Comparison of ENCODE assay signal across 3 cellular contexts in the genomic region with DNA sequence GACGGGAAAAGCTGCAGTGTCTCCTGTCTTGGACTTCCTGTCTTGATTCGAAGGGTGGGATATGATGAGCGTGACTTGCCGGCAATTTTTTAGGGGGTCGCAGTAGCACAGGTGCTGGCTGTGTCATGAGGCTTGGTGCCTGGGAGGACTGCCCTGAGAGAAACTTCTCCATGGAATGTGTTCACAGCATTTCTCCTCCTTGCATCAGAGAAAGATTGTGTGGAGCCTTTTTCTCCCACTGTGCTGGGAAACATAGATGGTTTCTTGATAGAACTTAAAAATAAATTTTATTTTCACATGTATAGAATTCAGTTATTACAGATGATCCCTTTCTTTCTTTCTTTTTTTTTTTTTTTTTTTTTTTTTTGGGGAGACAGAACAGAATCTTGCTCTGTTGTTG.
TF ChIP-seq lines count a peak whose summit lies in the region.

No MANE protein-coding gene starts in this region.

TF ChIP-seq in SK-N-SH treated with all-trans-retinoic acid at 6 μM for 48 hours, 23 proteins besides CTCF, POLR2A, EP300 and RAD21 (continued from another document and continues in another):
- TF ChIP-seq, protein P1, sequence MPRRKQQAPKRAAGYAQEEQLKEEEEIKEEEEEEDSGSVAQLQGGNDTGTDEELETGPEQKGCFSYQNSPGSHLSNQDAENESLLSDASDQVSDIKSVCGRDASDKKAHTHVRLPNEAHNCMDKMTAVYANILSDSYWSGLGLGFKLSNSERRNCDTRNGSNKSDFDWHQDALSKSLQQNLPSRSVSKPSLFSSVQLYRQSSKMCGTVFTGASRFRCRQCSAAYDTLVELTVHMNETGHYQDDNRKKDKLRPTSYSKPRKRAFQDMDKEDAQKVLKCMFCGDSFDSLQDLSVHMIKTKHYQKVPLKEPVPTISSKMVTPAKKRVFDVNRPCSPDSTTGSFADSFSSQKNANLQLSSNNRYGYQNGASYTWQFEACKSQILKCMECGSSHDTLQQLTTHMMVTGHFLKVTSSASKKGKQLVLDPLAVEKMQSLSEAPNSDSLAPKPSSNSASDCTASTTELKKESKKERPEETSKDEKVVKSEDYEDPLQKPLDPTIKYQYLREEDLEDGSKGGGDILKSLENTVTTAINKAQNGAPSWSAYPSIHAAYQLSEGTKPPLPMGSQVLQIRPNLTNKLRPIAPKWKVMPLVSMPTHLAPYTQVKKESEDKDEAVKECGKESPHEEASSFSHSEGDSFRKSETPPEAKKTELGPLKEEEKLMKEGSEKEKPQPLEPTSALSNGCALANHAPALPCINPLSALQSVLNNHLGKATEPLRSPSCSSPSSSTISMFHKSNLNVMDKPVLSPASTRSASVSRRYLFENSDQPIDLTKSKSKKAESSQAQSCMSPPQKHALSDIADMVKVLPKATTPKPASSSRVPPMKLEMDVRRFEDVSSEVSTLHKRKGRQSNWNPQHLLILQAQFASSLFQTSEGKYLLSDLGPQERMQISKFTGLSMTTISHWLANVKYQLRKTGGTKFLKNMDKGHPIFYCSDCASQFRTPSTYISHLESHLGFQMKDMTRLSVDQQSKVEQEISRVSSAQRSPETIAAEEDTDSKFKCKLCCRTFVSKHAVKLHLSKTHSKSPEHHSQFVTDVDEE (CRISPR knock-in tag; IDR thresholded peaks at IDR 0.05): no peak
- TF ChIP-seq GLIS3 (CRISPR knock-in tag; IDR thresholded peaks at IDR 0.05) (no peak), ESRRG (CRISPR knock-in tag; IDR thresholded peaks at IDR 0.05) (no peak), ZNF565 (CRISPR knock-in tag; conservative IDR thresholded peaks at IDR 0.05; ENCODE audit: low read depth) (no peak), PPARA (CRISPR knock-in tag; IDR thresholded peaks at IDR 0.05; ENCODE audit: borderline replicate concordance) (no peak), ZC3H10 (CRISPR knock-in tag; IDR thresholded peaks at IDR 0.05) (no peak), TOX (CRISPR knock-in tag; IDR thresholded peaks at IDR 0.05; ENCODE audit: borderline replicate concordance) (no peak), BACH2 (CRISPR knock-in tag; IDR thresholded peaks at IDR 0.05; ENCODE audit: borderline replicate concordance) (no peak)
- TF ChIP-seq, protein P2, sequence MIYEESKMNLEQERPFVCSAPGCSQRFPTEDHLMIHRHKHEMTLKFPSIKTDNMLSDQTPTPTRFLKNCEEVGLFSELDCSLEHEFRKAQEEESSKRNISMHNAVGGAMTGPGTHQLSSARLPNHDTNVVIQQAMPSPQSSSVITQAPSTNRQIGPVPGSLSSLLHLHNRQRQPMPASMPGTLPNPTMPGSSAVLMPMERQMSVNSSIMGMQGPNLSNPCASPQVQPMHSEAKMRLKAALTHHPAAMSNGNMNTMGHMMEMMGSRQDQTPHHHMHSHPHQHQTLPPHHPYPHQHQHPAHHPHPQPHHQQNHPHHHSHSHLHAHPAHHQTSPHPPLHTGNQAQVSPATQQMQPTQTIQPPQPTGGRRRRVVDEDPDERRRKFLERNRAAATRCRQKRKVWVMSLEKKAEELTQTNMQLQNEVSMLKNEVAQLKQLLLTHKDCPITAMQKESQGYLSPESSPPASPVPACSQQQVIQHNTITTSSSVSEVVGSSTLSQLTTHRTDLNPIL (CRISPR knock-in tag; IDR thresholded peaks at IDR 0.05; ENCODE audit: low read depth): no peak
- TF ChIP-seq, protein P3, sequence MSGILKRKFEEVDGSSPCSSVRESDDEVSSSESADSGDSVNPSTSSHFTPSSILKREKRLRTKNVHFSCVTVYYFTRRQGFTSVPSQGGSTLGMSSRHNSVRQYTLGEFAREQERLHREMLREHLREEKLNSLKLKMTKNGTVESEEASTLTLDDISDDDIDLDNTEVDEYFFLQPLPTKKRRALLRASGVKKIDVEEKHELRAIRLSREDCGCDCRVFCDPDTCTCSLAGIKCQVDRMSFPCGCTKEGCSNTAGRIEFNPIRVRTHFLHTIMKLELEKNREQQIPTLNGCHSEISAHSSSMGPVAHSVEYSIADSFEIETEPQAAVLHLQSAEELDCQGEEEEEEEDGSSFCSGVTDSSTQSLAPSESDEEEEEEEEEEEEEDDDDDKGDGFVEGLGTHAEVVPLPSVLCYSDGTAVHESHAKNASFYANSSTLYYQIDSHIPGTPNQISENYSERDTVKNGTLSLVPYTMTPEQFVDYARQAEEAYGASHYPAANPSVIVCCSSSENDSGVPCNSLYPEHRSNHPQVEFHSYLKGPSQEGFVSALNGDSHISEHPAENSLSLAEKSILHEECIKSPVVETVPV (CRISPR knock-in tag; IDR thresholded peaks at IDR 0.05): no peak

TF ChIP-seq in SK-N-SH, 30 proteins besides CTCF, POLR2A, EP300 and RAD21 (continued from another document and continues in another):
- TF ChIP-seq, protein P4, sequence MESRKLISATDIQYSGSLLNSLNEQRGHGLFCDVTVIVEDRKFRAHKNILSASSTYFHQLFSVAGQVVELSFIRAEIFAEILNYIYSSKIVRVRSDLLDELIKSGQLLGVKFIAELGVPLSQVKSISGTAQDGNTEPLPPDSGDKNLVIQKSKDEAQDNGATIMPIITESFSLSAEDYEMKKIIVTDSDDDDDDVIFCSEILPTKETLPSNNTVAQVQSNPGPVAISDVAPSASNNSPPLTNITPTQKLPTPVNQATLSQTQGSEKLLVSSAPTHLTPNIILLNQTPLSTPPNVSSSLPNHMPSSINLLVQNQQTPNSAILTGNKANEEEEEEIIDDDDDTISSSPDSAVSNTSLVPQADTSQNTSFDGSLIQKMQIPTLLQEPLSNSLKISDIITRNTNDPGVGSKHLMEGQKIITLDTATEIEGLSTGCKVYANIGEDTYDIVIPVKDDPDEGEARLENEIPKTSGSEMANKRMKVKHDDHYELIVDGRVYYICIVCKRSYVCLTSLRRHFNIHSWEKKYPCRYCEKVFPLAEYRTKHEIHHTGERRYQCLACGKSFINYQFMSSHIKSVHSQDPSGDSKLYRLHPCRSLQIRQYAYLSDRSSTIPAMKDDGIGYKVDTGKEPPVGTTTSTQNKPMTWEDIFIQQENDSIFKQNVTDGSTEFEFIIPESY (IDR thresholded peaks at IDR 0.05; ENCODE audit: borderline replicate concordance, low read depth): no peak
- no peak for TF ChIP-seq RXRA (IDR thresholded peaks at IDR 0.05; ENCODE audit: borderline replicate concordance, low read depth)
- no peak for TF ChIP-seq YY1 (IDR thresholded peaks at IDR 0.05; ENCODE audit: low read depth)
- TF ChIP-seq FOXJ3 (CRISPR knock-in tag; IDR thresholded peaks at IDR 0.05): no peak
- no peak for TF ChIP-seq TCF12 (IDR thresholded peaks at IDR 0.05)
- TF ChIP-seq SMC3 (IDR thresholded peaks at IDR 0.05; ENCODE audit: low read depth, low read length): no peak
- TF ChIP-seq, protein P5, sequence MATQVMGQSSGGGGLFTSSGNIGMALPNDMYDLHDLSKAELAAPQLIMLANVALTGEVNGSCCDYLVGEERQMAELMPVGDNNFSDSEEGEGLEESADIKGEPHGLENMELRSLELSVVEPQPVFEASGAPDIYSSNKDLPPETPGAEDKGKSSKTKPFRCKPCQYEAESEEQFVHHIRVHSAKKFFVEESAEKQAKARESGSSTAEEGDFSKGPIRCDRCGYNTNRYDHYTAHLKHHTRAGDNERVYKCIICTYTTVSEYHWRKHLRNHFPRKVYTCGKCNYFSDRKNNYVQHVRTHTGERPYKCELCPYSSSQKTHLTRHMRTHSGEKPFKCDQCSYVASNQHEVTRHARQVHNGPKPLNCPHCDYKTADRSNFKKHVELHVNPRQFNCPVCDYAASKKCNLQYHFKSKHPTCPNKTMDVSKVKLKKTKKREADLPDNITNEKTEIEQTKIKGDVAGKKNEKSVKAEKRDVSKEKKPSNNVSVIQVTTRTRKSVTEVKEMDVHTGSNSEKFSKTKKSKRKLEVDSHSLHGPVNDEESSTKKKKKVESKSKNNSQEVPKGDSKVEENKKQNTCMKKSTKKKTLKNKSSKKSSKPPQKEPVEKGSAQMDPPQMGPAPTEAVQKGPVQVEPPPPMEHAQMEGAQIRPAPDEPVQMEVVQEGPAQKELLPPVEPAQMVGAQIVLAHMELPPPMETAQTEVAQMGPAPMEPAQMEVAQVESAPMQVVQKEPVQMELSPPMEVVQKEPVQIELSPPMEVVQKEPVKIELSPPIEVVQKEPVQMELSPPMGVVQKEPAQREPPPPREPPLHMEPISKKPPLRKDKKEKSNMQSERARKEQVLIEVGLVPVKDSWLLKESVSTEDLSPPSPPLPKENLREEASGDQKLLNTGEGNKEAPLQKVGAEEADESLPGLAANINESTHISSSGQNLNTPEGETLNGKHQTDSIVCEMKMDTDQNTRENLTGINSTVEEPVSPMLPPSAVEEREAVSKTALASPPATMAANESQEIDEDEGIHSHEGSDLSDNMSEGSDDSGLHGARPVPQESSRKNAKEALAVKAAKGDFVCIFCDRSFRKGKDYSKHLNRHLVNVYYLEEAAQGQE (IDR thresholded peaks at IDR 0.05; ENCODE audit: low read depth, low read length): no peak
- no peak for TF ChIP-seq SIN3A (IDR thresholded peaks at IDR 0.05; ENCODE audit: borderline replicate concordance, low read depth, low read length)
- TF ChIP-seq MEF2A (IDR thresholded peaks at IDR 0.05; ENCODE audit: borderline replicate concordance, low read depth): no peak
- TF ChIP-seq, protein P6, sequence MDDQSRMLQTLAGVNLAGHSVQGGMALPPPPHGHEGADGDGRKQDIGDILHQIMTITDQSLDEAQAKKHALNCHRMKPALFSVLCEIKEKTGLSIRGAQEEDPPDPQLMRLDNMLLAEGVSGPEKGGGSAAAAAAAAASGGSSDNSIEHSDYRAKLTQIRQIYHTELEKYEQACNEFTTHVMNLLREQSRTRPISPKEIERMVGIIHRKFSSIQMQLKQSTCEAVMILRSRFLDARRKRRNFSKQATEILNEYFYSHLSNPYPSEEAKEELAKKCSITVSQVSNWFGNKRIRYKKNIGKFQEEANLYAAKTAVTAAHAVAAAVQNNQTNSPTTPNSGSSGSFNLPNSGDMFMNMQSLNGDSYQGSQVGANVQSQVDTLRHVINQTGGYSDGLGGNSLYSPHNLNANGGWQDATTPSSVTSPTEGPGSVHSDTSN (IDR thresholded peaks at IDR 0.05): no peak
- no peak for TF ChIP-seq POLR2AphosphoS5 (IDR thresholded peaks at IDR 0.05; ENCODE audit: low read depth, low read length)
- no peak for TF ChIP-seq MXI1 (IDR thresholded peaks at IDR 0.05; ENCODE audit: low read depth, low read length)

TF ChIP-seq in GM23338, 12 proteins besides CTCF, POLR2A, EP300 and RAD21 (continued from another document and continues in another):
- TF ChIP-seq, protein P7, sequence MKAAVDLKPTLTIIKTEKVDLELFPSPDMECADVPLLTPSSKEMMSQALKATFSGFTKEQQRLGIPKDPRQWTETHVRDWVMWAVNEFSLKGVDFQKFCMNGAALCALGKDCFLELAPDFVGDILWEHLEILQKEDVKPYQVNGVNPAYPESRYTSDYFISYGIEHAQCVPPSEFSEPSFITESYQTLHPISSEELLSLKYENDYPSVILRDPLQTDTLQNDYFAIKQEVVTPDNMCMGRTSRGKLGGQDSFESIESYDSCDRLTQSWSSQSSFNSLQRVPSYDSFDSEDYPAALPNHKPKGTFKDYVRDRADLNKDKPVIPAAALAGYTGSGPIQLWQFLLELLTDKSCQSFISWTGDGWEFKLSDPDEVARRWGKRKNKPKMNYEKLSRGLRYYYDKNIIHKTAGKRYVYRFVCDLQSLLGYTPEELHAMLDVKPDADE (IDR thresholded peaks at IDR 0.05): no peak
- TF ChIP-seq POLR2AphosphoS5 (IDR thresholded peaks at IDR 0.05; ENCODE audit: low read depth): no peak
- TF ChIP-seq ZNF331 (CRISPR knock-in tag; IDR thresholded peaks at IDR 0.05; ENCODE audit: low read depth): no peak
- TF ChIP-seq, protein P8, sequence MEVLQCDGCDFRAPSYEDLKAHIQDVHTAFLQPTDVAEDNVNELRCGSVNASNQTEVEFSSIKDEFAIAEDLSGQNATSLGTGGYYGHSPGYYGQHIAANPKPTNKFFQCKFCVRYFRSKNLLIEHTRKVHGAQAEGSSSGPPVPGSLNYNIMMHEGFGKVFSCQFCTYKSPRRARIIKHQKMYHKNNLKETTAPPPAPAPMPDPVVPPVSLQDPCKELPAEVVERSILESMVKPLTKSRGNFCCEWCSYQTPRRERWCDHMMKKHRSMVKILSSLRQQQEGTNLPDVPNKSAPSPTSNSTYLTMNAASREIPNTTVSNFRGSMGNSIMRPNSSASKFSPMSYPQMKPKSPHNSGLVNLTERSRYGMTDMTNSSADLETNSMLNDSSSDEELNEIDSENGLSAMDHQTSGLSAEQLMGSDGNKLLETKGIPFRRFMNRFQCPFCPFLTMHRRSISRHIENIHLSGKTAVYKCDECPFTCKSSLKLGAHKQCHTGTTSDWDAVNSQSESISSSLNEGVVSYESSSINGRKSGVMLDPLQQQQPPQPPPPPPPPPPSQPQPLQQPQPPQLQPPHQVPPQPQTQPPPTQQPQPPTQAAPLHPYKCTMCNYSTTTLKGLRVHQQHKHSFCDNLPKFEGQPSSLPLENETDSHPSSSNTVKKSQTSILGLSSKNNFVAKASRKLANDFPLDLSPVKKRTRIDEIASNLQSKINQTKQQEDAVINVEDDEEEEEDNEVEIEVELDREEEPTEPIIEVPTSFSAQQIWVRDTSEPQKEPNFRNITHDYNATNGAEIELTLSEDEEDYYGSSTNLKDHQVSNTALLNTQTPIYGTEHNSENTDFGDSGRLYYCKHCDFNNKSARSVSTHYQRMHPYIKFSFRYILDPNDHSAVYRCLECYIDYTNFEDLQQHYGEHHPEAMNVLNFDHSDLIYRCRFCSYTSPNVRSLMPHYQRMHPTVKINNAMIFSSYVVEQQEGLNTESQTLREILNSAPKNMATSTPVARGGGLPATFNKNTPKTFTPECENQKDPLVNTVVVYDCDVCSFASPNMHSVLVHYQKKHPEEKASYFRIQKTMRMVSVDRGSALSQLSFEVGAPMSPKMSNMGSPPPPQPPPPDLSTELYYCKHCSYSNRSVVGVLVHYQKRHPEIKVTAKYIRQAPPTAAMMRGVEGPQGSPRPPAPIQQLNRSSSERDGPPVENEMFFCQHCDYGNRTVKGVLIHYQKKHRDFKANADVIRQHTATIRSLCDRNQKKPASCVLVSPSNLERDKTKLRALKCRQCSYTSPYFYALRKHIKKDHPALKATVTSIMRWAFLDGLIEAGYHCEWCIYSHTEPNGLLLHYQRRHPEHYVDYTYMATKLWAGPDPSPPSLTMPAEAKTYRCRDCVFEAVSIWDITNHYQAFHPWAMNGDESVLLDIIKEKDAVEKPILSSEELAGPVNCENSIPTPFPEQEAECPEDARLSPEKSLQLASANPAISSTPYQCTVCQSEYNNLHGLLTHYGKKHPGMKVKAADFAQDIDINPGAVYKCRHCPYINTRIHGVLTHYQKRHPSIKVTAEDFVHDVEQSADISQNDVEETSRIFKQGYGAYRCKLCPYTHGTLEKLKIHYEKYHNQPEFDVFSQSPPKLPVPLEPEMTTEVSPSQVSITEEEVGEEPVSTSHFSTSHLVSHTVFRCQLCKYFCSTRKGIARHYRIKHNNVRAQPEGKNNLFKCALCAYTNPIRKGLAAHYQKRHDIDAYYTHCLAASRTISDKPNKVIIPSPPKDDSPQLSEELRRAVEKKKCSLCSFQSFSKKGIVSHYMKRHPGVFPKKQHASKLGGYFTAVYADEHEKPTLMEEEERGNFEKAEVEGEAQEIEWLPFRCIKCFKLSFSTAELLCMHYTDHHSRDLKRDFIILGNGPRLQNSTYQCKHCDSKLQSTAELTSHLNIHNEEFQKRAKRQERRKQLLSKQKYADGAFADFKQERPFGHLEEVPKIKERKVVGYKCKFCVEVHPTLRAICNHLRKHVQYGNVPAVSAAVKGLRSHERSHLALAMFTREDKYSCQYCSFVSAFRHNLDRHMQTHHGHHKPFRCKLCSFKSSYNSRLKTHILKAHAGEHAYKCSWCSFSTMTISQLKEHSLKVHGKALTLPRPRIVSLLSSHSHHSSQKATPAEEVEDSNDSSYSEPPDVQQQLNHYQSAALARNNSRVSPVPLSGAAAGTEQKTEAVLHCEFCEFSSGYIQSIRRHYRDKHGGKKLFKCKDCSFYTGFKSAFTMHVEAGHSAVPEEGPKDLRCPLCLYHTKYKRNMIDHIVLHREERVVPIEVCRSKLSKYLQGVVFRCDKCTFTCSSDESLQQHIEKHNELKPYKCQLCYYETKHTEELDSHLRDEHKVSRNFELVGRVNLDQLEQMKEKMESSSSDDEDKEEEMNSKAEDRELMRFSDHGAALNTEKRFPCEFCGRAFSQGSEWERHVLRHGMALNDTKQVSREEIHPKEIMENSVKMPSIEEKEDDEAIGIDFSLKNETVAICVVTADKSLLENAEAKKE (CRISPR knock-in tag; IDR thresholded peaks at IDR 0.05): no peak
- no peak for TF ChIP-seq JUNB (IDR thresholded peaks at IDR 0.05; ENCODE audit: unreplicated experiment)
- no peak for TF ChIP-seq EZH2phosphoT487 (IDR thresholded peaks at IDR 0.05; ENCODE audit: unreplicated experiment)
- no peak for TF ChIP-seq CREB1 (CRISPR knock-in tag; IDR thresholded peaks at IDR 0.05; ENCODE audit: low read depth)
- TF ChIP-seq EZH2 (IDR thresholded peaks at IDR 0.05; ENCODE audit: low read depth, unreplicated experiment): no peak
